In the genomic region with DNA sequence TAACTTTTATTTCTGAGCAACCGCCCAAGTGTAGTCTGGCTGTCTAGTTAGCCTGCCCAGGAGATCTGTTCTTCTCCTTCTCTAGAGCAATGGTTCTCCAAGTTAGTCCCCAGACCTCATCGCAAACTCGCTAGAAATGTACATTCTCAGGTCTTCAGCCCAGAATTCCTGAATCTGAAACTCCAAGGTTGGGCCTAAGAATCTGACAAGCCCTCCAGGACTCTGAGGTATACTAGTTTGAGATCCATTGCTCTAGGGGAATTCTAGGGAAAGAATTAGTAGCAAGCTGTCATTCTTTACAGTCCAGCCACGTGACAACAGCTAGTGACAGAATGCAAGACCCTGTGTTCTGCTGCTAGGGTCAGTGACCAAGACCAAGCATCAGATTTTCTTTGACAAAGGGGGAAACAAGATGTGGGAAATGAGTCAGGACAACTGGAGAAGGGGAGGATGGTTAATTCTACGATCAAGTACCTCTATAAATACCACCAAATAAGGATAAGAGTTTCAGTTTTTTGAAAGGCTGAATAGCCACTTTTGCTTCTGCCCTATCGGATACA, we compare ENCODE assay signal across 2 cellular contexts.
TF ChIP-seq lines count a peak whose summit lies in the region.

No MANE protein-coding gene starts in this region.

TF ChIP-seq in endothelial cell of umbilical vein, 7 proteins besides CTCF, POLR2A, EP300 and RAD21:
- TF ChIP-seq, protein P1, sequence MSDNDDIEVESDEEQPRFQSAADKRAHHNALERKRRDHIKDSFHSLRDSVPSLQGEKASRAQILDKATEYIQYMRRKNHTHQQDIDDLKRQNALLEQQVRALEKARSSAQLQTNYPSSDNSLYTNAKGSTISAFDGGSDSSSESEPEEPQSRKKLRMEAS (IDR thresholded peaks at IDR 0.05; ENCODE audit: insufficient read depth, insufficient read length): peak; percentile 72
- TF ChIP-seq FOS (IDR thresholded peaks at IDR 0.05; ENCODE audit: borderline replicate concordance, insufficient read depth, low read length): peak; percentile 32
- no peak for TF ChIP-seq EZH2 (IDR thresholded peaks at IDR 0.05; ENCODE audit: borderline replicate concordance, low read depth, low read length, severe bottlenecking)
- peak; percentile 68 for TF ChIP-seq JUN (IDR thresholded peaks at IDR 0.05; ENCODE audit: borderline replicate concordance, insufficient read depth, insufficient read length, low read depth)
- TF ChIP-seq MYC (IDR thresholded peaks at IDR 0.05; ENCODE audit: low read depth, low read length): no peak
- TF ChIP-seq GATA2 (IDR thresholded peaks at IDR 0.05; ENCODE audit: insufficient read depth, insufficient read length, low read depth, low read length): no peak
- no peak for TF ChIP-seq POLR2AphosphoS5 (IDR thresholded peaks at IDR 0.05; ENCODE audit: insufficient read depth, low read depth, low read length)

TF ChIP-seq in SK-N-SH treated with all-trans-retinoic acid at 6 μM for 48 hours, 23 proteins besides CTCF, POLR2A, EP300 and RAD21:
- TF ChIP-seq, protein P2, sequence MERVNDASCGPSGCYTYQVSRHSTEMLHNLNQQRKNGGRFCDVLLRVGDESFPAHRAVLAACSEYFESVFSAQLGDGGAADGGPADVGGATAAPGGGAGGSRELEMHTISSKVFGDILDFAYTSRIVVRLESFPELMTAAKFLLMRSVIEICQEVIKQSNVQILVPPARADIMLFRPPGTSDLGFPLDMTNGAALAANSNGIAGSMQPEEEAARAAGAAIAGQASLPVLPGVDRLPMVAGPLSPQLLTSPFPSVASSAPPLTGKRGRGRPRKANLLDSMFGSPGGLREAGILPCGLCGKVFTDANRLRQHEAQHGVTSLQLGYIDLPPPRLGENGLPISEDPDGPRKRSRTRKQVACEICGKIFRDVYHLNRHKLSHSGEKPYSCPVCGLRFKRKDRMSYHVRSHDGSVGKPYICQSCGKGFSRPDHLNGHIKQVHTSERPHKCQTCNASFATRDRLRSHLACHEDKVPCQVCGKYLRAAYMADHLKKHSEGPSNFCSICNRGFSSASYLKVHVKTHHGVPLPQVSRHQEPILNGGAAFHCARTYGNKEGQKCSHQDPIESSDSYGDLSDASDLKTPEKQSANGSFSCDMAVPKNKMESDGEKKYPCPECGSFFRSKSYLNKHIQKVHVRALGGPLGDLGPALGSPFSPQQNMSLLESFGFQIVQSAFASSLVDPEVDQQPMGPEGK (CRISPR knock-in tag; IDR thresholded peaks at IDR 0.05; ENCODE audit: borderline replicate concordance): no peak
- TF ChIP-seq PPARA (CRISPR knock-in tag; IDR thresholded peaks at IDR 0.05; ENCODE audit: borderline replicate concordance): no peak
- TF ChIP-seq ARNTL (CRISPR knock-in tag; IDR thresholded peaks at IDR 0.05; ENCODE audit: borderline replicate concordance, low read depth): no peak
- no peak for TF ChIP-seq ZNF8 (CRISPR knock-in tag; IDR thresholded peaks at IDR 0.05)
- no peak for TF ChIP-seq BACH2 (CRISPR knock-in tag; IDR thresholded peaks at IDR 0.05; ENCODE audit: borderline replicate concordance)
- no peak for TF ChIP-seq RARB (CRISPR knock-in tag; IDR thresholded peaks at IDR 0.05)
- TF ChIP-seq ZFP3 (CRISPR knock-in tag; IDR thresholded peaks at IDR 0.05): no peak
- no peak for TF ChIP-seq TCF4 (CRISPR knock-in tag; IDR thresholded peaks at IDR 0.05; ENCODE audit: borderline replicate concordance)
- TF ChIP-seq CSDC2 (CRISPR knock-in tag; IDR thresholded peaks at IDR 0.05): no peak
- TF ChIP-seq, protein P3, sequence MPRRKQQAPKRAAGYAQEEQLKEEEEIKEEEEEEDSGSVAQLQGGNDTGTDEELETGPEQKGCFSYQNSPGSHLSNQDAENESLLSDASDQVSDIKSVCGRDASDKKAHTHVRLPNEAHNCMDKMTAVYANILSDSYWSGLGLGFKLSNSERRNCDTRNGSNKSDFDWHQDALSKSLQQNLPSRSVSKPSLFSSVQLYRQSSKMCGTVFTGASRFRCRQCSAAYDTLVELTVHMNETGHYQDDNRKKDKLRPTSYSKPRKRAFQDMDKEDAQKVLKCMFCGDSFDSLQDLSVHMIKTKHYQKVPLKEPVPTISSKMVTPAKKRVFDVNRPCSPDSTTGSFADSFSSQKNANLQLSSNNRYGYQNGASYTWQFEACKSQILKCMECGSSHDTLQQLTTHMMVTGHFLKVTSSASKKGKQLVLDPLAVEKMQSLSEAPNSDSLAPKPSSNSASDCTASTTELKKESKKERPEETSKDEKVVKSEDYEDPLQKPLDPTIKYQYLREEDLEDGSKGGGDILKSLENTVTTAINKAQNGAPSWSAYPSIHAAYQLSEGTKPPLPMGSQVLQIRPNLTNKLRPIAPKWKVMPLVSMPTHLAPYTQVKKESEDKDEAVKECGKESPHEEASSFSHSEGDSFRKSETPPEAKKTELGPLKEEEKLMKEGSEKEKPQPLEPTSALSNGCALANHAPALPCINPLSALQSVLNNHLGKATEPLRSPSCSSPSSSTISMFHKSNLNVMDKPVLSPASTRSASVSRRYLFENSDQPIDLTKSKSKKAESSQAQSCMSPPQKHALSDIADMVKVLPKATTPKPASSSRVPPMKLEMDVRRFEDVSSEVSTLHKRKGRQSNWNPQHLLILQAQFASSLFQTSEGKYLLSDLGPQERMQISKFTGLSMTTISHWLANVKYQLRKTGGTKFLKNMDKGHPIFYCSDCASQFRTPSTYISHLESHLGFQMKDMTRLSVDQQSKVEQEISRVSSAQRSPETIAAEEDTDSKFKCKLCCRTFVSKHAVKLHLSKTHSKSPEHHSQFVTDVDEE (CRISPR knock-in tag; IDR thresholded peaks at IDR 0.05): no peak
- TF ChIP-seq, protein P4, sequence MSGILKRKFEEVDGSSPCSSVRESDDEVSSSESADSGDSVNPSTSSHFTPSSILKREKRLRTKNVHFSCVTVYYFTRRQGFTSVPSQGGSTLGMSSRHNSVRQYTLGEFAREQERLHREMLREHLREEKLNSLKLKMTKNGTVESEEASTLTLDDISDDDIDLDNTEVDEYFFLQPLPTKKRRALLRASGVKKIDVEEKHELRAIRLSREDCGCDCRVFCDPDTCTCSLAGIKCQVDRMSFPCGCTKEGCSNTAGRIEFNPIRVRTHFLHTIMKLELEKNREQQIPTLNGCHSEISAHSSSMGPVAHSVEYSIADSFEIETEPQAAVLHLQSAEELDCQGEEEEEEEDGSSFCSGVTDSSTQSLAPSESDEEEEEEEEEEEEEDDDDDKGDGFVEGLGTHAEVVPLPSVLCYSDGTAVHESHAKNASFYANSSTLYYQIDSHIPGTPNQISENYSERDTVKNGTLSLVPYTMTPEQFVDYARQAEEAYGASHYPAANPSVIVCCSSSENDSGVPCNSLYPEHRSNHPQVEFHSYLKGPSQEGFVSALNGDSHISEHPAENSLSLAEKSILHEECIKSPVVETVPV (CRISPR knock-in tag; IDR thresholded peaks at IDR 0.05): no peak
- no peak for TF ChIP-seq ISL1 (CRISPR knock-in tag; IDR thresholded peaks at IDR 0.05)
- TF ChIP-seq ZNF70 (CRISPR knock-in tag; IDR thresholded peaks at IDR 0.05): no peak
